30 cellular contexts compared by ENCODE assay signal in the genomic region with DNA sequence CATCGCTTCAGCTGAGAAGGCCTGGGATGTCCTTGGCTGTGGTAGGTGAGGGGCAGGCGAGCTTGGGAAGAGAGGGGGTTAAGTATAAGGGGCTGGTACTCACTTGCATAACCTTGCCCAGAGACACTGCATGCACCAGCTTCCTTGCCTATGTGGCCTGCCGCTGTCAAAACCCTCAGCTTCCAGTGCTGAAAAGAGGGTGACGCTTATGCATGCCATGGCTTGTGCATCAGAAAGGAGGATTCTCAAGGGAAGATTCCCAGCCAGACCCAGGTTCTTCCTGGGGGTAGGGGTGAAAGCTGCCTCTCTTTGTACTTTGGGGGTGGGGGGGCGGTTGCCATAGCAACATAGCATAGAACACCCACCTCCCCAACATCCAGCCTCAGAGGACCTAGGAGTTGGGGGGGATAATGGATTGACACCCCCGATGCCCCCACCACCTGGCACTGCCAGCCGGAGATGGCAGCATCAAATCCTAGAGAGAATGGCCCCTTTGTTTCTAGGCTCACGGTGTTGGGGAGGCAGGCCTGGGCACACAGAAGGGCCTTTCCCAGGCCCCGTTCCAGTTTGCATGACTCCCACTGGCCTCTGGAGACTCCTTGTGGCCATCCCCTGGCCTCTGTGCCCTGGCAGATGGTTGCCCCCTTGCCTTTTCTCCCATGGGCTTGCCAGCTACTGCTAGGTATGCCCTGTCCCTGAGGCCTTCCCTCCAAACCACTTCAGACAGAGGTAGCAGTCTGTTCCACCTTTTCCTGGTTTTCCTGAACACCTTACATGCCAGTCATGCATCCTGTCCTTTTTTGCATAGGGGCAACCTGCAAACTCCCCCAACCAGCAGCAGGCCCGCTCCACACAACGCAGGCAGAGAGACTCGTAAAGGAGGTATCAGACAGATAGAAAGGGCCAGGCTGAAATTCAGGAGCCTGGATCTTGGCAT. TPM values are rescaled to one million over a fixed set of nuclear protein-coding genes. Genes with fewer than 3 reads are reported as not detected.
DNase-seq lines count a peak whose midpoint lies in the region; ATAC-seq and TF ChIP-seq lines count a peak whose summit lies in the region.
"Had no signal": no experiment of that assay in that cellular context is flagged by ENCODE, and none has a peak within 500 bp of the region (broad histone marks: within the 10 kb centered on the region; RNA-seq: fewer than 3 reads in every experiment).

No MANE protein-coding gene starts in this region.

- H3K27me3 ChIP-seq in suprapubic skin = peaks cover 76% of the 10 kb centered on the region
- H3K27me3 ChIP-seq: ovary had no signal

- no peak overlapping the region for H3K4me3 ChIP-seq in suprapubic skin
- H3K4me3 ChIP-seq: breast epithelium, ovary, thyroid gland had no signal

- ATAC-seq in GM18505 (IDR thresholded peaks at IDR 0.05; ENCODE audit: unreplicated experiment) = no peak
- ATAC-seq: activated CD4-positive, alpha-beta T cell treated with anti-CD3 and anti-CD28 coated beads for 36 hours; left lobe of liver; natural killer cell; SK-N-SH treated with all-trans-retinoic acid at 6 μM for 48 hours had no signal

- 67% methylated on average over 8 of the region's 12 CpGs for WGBS in suprapubic skin

- H3K27ac ChIP-seq in caudate nucleus (ENCODE audit: low read depth, low read length) (peak overlapping the region; percentile 100), suprapubic skin (no peak overlapping the region)
- H3K27ac ChIP-seq: breast epithelium, HL-60, ovary, thyroid gland had no signal

- H3K4me1 ChIP-seq in suprapubic skin = no peaks in the 10 kb centered on the region
- H3K4me1 ChIP-seq: breast epithelium, thyroid gland had no signal

- TF ChIP-seq POLR2A in suprapubic skin (IDR thresholded peaks at IDR 0.05) = no peak
- no peak for TF ChIP-seq POLR2A in GM18505 (IDR thresholded peaks at IDR 0.05; ENCODE audit: borderline replicate concordance, extremely low read depth, insufficient read depth, insufficient read length)

- peak; percentile 76 for DNase-seq in NCI-H2171 treated with DMSO at 0.1 percent for 48 hours (lab: John Stamatoyannopoulos, UW)
- peak in 60 of 61 donors; percentile 54 to 95 (median 87) for DNase-seq in caudate nucleus (lab: John Stamatoyannopoulos, UW)
- peak; percentile 86 for DNase-seq in inferior parietal cortex (ENCODE audit: extremely low spot score)
- peak; percentile 96 for DNase-seq in superior temporal gyrus (ENCODE audit: extremely low spot score)
- DNase-seq in GM19238 (ENCODE audit: insufficient read length, low spot score) = no peak
- DNase-seq in suprapubic skin (ENCODE audit: low spot score in 2 of 2) = no peak
- DNase-seq: activated CD8-positive, alpha-beta memory T cell treated with anti-CD3 and anti-CD28 coated beads for 24 hours; activated gamma-delta T cell; activated T-cell treated with anti-CD3 and anti-CD28 coated beads, Interleukin-2, amount 50 U/mL, for 1 hour; CD4-positive, alpha-beta memory T cell; cortex of kidney; natural killer cell; NCI-H1694 treated with DMSO at 0.1 percent for 48 hours; NCI-H226; NCI-H82; ovary; stimulated activated CD4-positive, alpha-beta T cell treated with anti-CD3 and anti-CD28 coated beads, Interleukin-12 subunit alpha, Interleukin-12 subunit beta, amount 100 ng/mL, for 4 hours; stimulated activated CD4-positive, alpha-beta T cell treated with anti-CD3 and anti-CD28 coated beads, Interleukin-4, amount 100 ng/mL, for 4 hours; stimulated activated naive CD4-positive, alpha-beta T cell; T-helper 2 cell; thyroid gland had no signal

- H3K9me3 ChIP-seq in suprapubic skin = no peaks in the 10 kb centered on the region
- H3K9me3 ChIP-seq: breast epithelium, ovary, thyroid gland had no signal

- TF ChIP-seq EP300 in suprapubic skin (IDR thresholded peaks at IDR 0.05) = no peak

- no peaks in the 10 kb centered on the region for H3K36me3 ChIP-seq in suprapubic skin
- H3K36me3 ChIP-seq: breast epithelium, ovary, thyroid gland had no signal

- TF ChIP-seq CTCF in suprapubic skin (IDR thresholded peaks at IDR 0.05) = no peak

RNA-seq across cellular contexts. Expression of a gene that starts 44.6 kb away (rescaled TPM):
- 10 to 100 TPM in 1 of 4 donors, 1 to 10 TPM in 3; 7.4 to 14.8 (median 8.1) TPM for total RNA-seq in suprapubic skin
- total RNA-seq: activated CD4-positive, alpha-beta T cell treated with anti-CD3 and anti-CD28 coated beads for 36 hours; breast epithelium; CD4-positive, alpha-beta memory T cell; fibroblast of lung; LHCN-M2; mesenteric fat pad; natural killer cell; thyroid gland had no signal

Comparison
In these comparisons a context has a peak if more than half of its experiments do, and no peak if none do; other contexts are left out.
1. DNase-seq: peak in NCI-H2171 treated with DMSO at 0.1 percent for 48 hours (single experiment), caudate nucleus (60 of 61), inferior parietal cortex (single experiment) and superior temporal gyrus (single experiment); none in GM19238 (single experiment) and suprapubic skin (0 of 2).